23 cellular contexts compared by ENCODE assay signal in genomic region chr16:55039042-55039441, GRCh38.
DNase-seq lines count a peak whose midpoint lies in the region; ATAC-seq, FAIRE-seq and TF ChIP-seq lines count a peak whose summit lies in the region.
"Had no signal": no experiment of that assay in that cellular context is flagged by ENCODE, and none has a peak within 500 bp of the region (broad histone marks: within the 10 kb centered on the region; RNA-seq: fewer than 3 reads in every experiment).

No MANE protein-coding gene starts in this region.

- FAIRE-seq in keratinocyte (lab: Jason Lieb, UNC): no peak
- FAIRE-seq: A549, GM12892, GM18507, H54, HTR-8/SVneo had no signal

- no peaks in the 10 kb centered on the region for H4K20me1 ChIP-seq in keratinocyte (ENCODE audit: control insufficient read depth, extremely low read depth, insufficient read depth, low read length)
- H4K20me1 ChIP-seq: BLaER1 had no signal

- DNase-seq in activated CD8-positive, alpha-beta memory T cell treated with anti-CD3 and anti-CD28 coated beads for 24 hours: peak; percentile 3
- no peak for DNase-seq in activated CD8-positive, alpha-beta memory T cell treated with anti-CD3 and anti-CD28 coated beads, Interleukin-2, amount 50 U/mL, for 4 hours
- DNase-seq in RWPE2 (ENCODE audit: low spot score) (no peak), keratinocyte (ENCODE audit: low read depth, low spot score) (no peak), pons (ENCODE audit: low spot score) (no peak)
- DNase-seq in stimulated activated naive B cell treated with anti-CD40 and anti-IgM and Interleukin-4, amounts not matched to agents 10 μg/mL and 1 μg/mL and 100 μg/mL, for 72 hours: no peak
- DNase-seq in effector CD4-positive, alpha-beta T cell: no peak
- DNase-seq: CD4-positive, alpha-beta memory T cell; DMS153; DMS79; GDM1; HCEC 1CT; HFFc6 had no signal

- dilution Hi-C loops in keratinocyte (cut with MboI; ENCODE audit: extremely low pct_ligation_motif_present, low sequenced_read_pairs): loop anchor here (25.0 kb wide), 1 partner anchor 223 kb away; no protein-coding TSS in a partner anchor

- no peaks in the 10 kb centered on the region for H3K79me2 ChIP-seq in keratinocyte (ENCODE audit: control insufficient read depth, insufficient read depth, low read length)

- H3K4me3 Mint-ChIP-seq in stimulated activated naive B cell treated with anti-CD40 and anti-IgM and Interleukin-4, amounts not matched to agents 10 μg/mL and 1 μg/mL and 100 μg/mL, for 72 hours: no peak overlapping the region
- H3K4me3 Mint-ChIP-seq: CD14-positive monocyte; CD4-positive, alpha-beta memory T cell; GM23338; HFFc6; IgD-negative memory B cell had no signal

- H3K9me1 ChIP-seq in keratinocyte (ENCODE audit: control insufficient read depth, extremely low read depth, insufficient read depth, low read length): no peaks in the 10 kb centered on the region

- no peaks in the 10 kb centered on the region for H3K27me3 ChIP-seq in RWPE2 (ENCODE audit: insufficient read depth, poor library complexity, severe bottlenecking)
- H3K27me3 ChIP-seq in keratinocyte (ENCODE audit: control insufficient read depth, extremely low read depth, insufficient read depth, low read length): no peaks in the 10 kb centered on the region
- H3K27me3 ChIP-seq: BLaER1 had no signal

- H3K4me3 ChIP-seq in RWPE2 (ENCODE audit: severe bottlenecking): no peak overlapping the region
- no peak overlapping the region for H3K4me3 ChIP-seq in keratinocyte (ENCODE audit: control insufficient read depth in 2 of 3, extremely low read depth in 1 of 3, insufficient read depth in 2 of 3, low read depth in 1 of 3, low read length in 3 of 3)
- H3K4me3 ChIP-seq: A549, BLaER1, GM23338 had no signal

- no peaks in the 10 kb centered on the region for H3K9me3 ChIP-seq in RWPE2 (ENCODE audit: severe bottlenecking)
- no peaks in the 10 kb centered on the region for H3K9me3 ChIP-seq in keratinocyte (ENCODE audit: control insufficient read depth, low read depth, low read length)
- H3K9me3 ChIP-seq: A549, BLaER1 had no signal

- H3K4me1 Mint-ChIP-seq in stimulated activated naive B cell treated with anti-CD40 and anti-IgM and Interleukin-4, amounts not matched to agents 10 μg/mL and 1 μg/mL and 100 μg/mL, for 72 hours: no peaks in the 10 kb centered on the region
- H3K4me1 Mint-ChIP-seq: CD14-positive monocyte; CD4-positive, alpha-beta memory T cell; GM23338; IgD-negative memory B cell had no signal

- peaks cover 0 to 7% of the 10 kb centered on the region in 2 donors for H3K27me3 Mint-ChIP-seq in stimulated activated naive B cell treated with anti-CD40 and anti-IgM and Interleukin-4, amounts not matched to agents 10 μg/mL and 1 μg/mL and 100 μg/mL, for 72 hours

- TF ChIP-seq CTCF in RWPE2 (IDR thresholded peaks at IDR 0.05; ENCODE audit: poor library complexity, severe bottlenecking): no peak
- TF ChIP-seq CTCF in keratinocyte (optimal IDR thresholded peaks at IDR 0.05 in 1 of 3, IDR thresholded peaks at IDR 0.05 in 1 of 3, conservative IDR thresholded peaks at IDR 0.05 in 1 of 3; ENCODE audit: extremely low read depth in 1 of 3, insufficient read depth in 2 of 3, low read length in 3 of 3): no peak

- no peak for ATAC-seq in RWPE2 (ENCODE audit: low read depth)
- ATAC-seq in stimulated activated naive B cell treated with anti-CD40 and anti-IgM and Interleukin-4, amounts not matched to agents 10 μg/mL and 1 μg/mL and 100 μg/mL, for 72 hours (replicated peaks): no peak
- ATAC-seq: A549, GM23338 had no signal

- H2AFZ ChIP-seq in keratinocyte (ENCODE audit: control insufficient read depth, low read length): no peak overlapping the region
- H2AFZ ChIP-seq: GM23338 had no signal

- no peak overlapping the region for H3K9ac ChIP-seq in keratinocyte (ENCODE audit: control insufficient read depth, extremely low read depth, insufficient read depth, low read length)
- H3K9ac ChIP-seq: BLaER1 had no signal

- H3K4me1 ChIP-seq in RWPE2 (ENCODE audit: insufficient read depth, poor library complexity, severe bottlenecking) (peaks cover 11% of the 10 kb centered on the region), keratinocyte (ENCODE audit: control insufficient read depth, extremely low read depth, insufficient read depth, low read length) (peaks cover 16% of the 10 kb centered on the region)
- H3K4me1 ChIP-seq: A549 had no signal

- no peaks in the 10 kb centered on the region for H3K9me3 Mint-ChIP-seq in stimulated activated naive B cell treated with anti-CD40 and anti-IgM and Interleukin-4, amounts not matched to agents 10 μg/mL and 1 μg/mL and 100 μg/mL, for 72 hours
- H3K9me3 Mint-ChIP-seq: CD4-positive, alpha-beta memory T cell; GM23338; HFFc6; IgD-negative memory B cell had no signal

- H3K4me2 ChIP-seq in keratinocyte (ENCODE audit: control insufficient read depth, extremely low read depth, insufficient read depth, low read depth, low read length): no peak overlapping the region
- H3K4me2 ChIP-seq: A549, BLaER1, GM23338 had no signal

- no peak overlapping the region for H3K27ac Mint-ChIP-seq in stimulated activated naive B cell treated with anti-CD40 and anti-IgM and Interleukin-4, amounts not matched to agents 10 μg/mL and 1 μg/mL and 100 μg/mL, for 72 hours
- H3K27ac Mint-ChIP-seq: CD14-positive monocyte, GM23338, HFFc6, IgD-negative memory B cell had no signal

- H3K36me3 ChIP-seq in RWPE2 (ENCODE audit: low read depth) (no peaks in the 10 kb centered on the region), keratinocyte (ENCODE audit: control insufficient read depth in 2 of 2, extremely low read depth in 1 of 2, insufficient read depth in 2 of 2, low read length in 2 of 2) (no peaks in the 10 kb centered on the region)
- H3K36me3 ChIP-seq: BLaER1 had no signal

- H3K36me3 Mint-ChIP-seq in stimulated activated naive B cell treated with anti-CD40 and anti-IgM and Interleukin-4, amounts not matched to agents 10 μg/mL and 1 μg/mL and 100 μg/mL, for 72 hours: no peaks in the 10 kb centered on the region
- H3K36me3 Mint-ChIP-seq: CD14-positive monocyte; CD4-positive, alpha-beta memory T cell; IgD-negative memory B cell had no signal

- H3K27ac ChIP-seq in RWPE2 (ENCODE audit: poor library complexity, severe bottlenecking): peak overlapping the region; percentile 14
- peak overlapping the region; percentile 3 for H3K27ac ChIP-seq in keratinocyte (ENCODE audit: control insufficient read depth, insufficient read depth, low read length)
- H3K27ac ChIP-seq: 22Rv1, A549, BLaER1 had no signal
